In genomic region chr17:40099627-40100418, GRCh38 we compare ENCODE assay signal across 8 cellular contexts. TPM values are rescaled to one million over a fixed set of nuclear protein-coding genes. Genes with fewer than 3 reads are reported as not detected.
DNase-seq lines count a peak whose midpoint lies in the region; ATAC-seq and TF ChIP-seq lines count a peak whose summit lies in the region.

No MANE protein-coding gene starts in this region.

- no peaks in the 10 kb centered on the region for H3K79me2 ChIP-seq in hepatocyte

- H3K27ac Mint-ChIP-seq in activated T-helper 2 cell treated with anti-CD3 and anti-CD28 coated beads, Interferon-gamma antibody, Interleukin-2, Interleukin-4, amounts not matched to agents 10 μg/mL and 5 μg/mL and 100 μg/mL, durations not matched to agents 14 hours and 24 hours and 36 hours, result peak overlapping the region; percentile 71
- H3K27ac Mint-ChIP-seq in stimulated activated memory B cell treated with anti-CD40 and anti-IgM and Interleukin-4, amounts not matched to agents 10 μg/mL and 1 μg/mL and 100 μg/mL, for 72 hours, result peak overlapping the region; percentile 91

- H3K4me3 Mint-ChIP-seq in activated T-helper 2 cell treated with anti-CD3 and anti-CD28 coated beads, Interferon-gamma antibody, Interleukin-2, Interleukin-4, amounts not matched to agents 10 μg/mL and 5 μg/mL and 100 μg/mL, durations not matched to agents 14 hours and 24 hours and 36 hours (ENCODE audit: low read depth), result peak overlapping the region; percentile 87
- H3K4me3 Mint-ChIP-seq in stimulated activated memory B cell treated with anti-CD40 and anti-IgM and Interleukin-4, amounts not matched to agents 10 μg/mL and 1 μg/mL and 100 μg/mL, for 72 hours, result peak overlapping the region; percentile 96

- no peaks in the 10 kb centered on the region for H3K9me2 ChIP-seq in hepatocyte (replicated peaks; ENCODE audit: insufficient read depth)

- intact Hi-C loops in activated T-helper 2 cell treated with anti-CD3 and anti-CD28 coated beads, Interferon-gamma antibody, Interleukin-2, Interleukin-4, amounts not matched to agents 10 μg/mL and 5 μg/mL and 100 μg/mL, durations not matched to agents 14 hours and 24 hours and 36 hours (cut with micrococcal nuclease), result loop anchor here (5.0 to 10.0 kb wide), 3 partner anchors 38 to 185 kb away; partner anchors contain the start of genes CDC6 and THRA

- H3K4me1 Mint-ChIP-seq in activated T-helper 2 cell treated with anti-CD3 and anti-CD28 coated beads, Interferon-gamma antibody, Interleukin-2, Interleukin-4, amounts not matched to agents 10 μg/mL and 5 μg/mL and 100 μg/mL, durations not matched to agents 14 hours and 24 hours and 36 hours (ENCODE audit: low read depth), result peaks cover 74% of the 10 kb centered on the region
- H3K4me1 Mint-ChIP-seq in stimulated activated memory B cell treated with anti-CD40 and anti-IgM and Interleukin-4, amounts not matched to agents 10 μg/mL and 1 μg/mL and 100 μg/mL, for 72 hours, result peaks cover 67% of the 10 kb centered on the region

- peak overlapping the region; percentile 33 for H3K4me3 ChIP-seq in hepatocyte

- peaks cover 40% of the 10 kb centered on the region for H3K36me3 Mint-ChIP-seq in activated T-helper 2 cell treated with anti-CD3 and anti-CD28 coated beads, Interferon-gamma antibody, Interleukin-2, Interleukin-4, amounts not matched to agents 10 μg/mL and 5 μg/mL and 100 μg/mL, durations not matched to agents 14 hours and 24 hours and 36 hours (ENCODE audit: low read depth)
- peaks cover 20% of the 10 kb centered on the region for H3K36me3 Mint-ChIP-seq in stimulated activated memory B cell treated with anti-CD40 and anti-IgM and Interleukin-4, amounts not matched to agents 10 μg/mL and 1 μg/mL and 100 μg/mL, for 72 hours

- H3K9me3 Mint-ChIP-seq in activated T-helper 2 cell treated with anti-CD3 and anti-CD28 coated beads, Interferon-gamma antibody, Interleukin-2, Interleukin-4, amounts not matched to agents 10 μg/mL and 5 μg/mL and 100 μg/mL, durations not matched to agents 14 hours and 24 hours and 36 hours, result no peaks in the 10 kb centered on the region
- peaks cover 3% of the 10 kb centered on the region for H3K9me3 Mint-ChIP-seq in stimulated activated memory B cell treated with anti-CD40 and anti-IgM and Interleukin-4, amounts not matched to agents 10 μg/mL and 1 μg/mL and 100 μg/mL, for 72 hours

- no peaks in the 10 kb centered on the region for H3K9me3 ChIP-seq in hepatocyte (ENCODE audit: low read depth)

- ATAC-seq in stimulated activated memory B cell treated with anti-CD40 and anti-IgM and Interleukin-4, amounts not matched to agents 10 μg/mL and 1 μg/mL and 100 μg/mL, for 72 hours, result no peak
- no peak for ATAC-seq in GM19397 (IDR thresholded peaks at IDR 0.05; ENCODE audit: unreplicated experiment)
- ATAC-seq in GM18498 (IDR thresholded peaks at IDR 0.05; ENCODE audit: unreplicated experiment), result no peak
- ATAC-seq in HG03442 (IDR thresholded peaks at IDR 0.05; ENCODE audit: unreplicated experiment), result no peak

- no peak for TF ChIP-seq CTCF in hepatocyte (IDR thresholded peaks at IDR 0.05; ENCODE audit: poor library complexity)

- no peaks in the 10 kb centered on the region for H4K20me1 ChIP-seq in hepatocyte (ENCODE audit: insufficient read depth, poor library complexity, severe bottlenecking)

- peak overlapping the region; percentile 97 for H3K4me2 ChIP-seq in hepatocyte

- H2AFZ ChIP-seq in hepatocyte, result peak overlapping the region; percentile 41

- H3K4me1 ChIP-seq in hepatocyte (ENCODE audit: insufficient read depth), result peaks cover 35% of the 10 kb centered on the region

- WGBS in hepatocyte (ENCODE audit: low lambda C conversion rate, missing lambda C conversion rate), result 22% methylated on average over 31 of the region's 31 CpGs

- H3K36me3 ChIP-seq in hepatocyte (replicated peaks; ENCODE audit: insufficient read depth, low read depth), result no peaks in the 10 kb centered on the region

- peak; percentile 69 for DNase-seq in activated effector memory CD4-positive, alpha-beta T cell treated with anti-CD3 and anti-CD28 coated beads, Interleukin-2, amount 50 U/mL, for 16 hours
- DNase-seq in activated effector memory CD4-positive, alpha-beta T cell treated with Interleukin-2 at 50 U/mL for 16 hours, result no peak
- no peak for DNase-seq in activated T-helper 2 cell treated with anti-CD3 and anti-CD28 coated beads, Interferon-gamma antibody, Interleukin-2, Interleukin-4, amounts not matched to agents 10 μg/mL and 5 μg/mL and 100 μg/mL, durations not matched to agents 14 hours and 24 hours and 36 hours (ENCODE audit: low spot score)
- DNase-seq in hepatocyte (ENCODE audit: low spot score), result no peak

- H3K27ac ChIP-seq in hepatocyte, result peak overlapping the region; percentile 69

- no peaks in the 10 kb centered on the region for H3K27me3 ChIP-seq in hepatocyte

- no peaks in the 10 kb centered on the region for H3K27me3 Mint-ChIP-seq in activated T-helper 2 cell treated with anti-CD3 and anti-CD28 coated beads, Interferon-gamma antibody, Interleukin-2, Interleukin-4, amounts not matched to agents 10 μg/mL and 5 μg/mL and 100 μg/mL, durations not matched to agents 14 hours and 24 hours and 36 hours (ENCODE audit: low read depth)
- no peaks in the 10 kb centered on the region for H3K27me3 Mint-ChIP-seq in stimulated activated memory B cell treated with anti-CD40 and anti-IgM and Interleukin-4, amounts not matched to agents 10 μg/mL and 1 μg/mL and 100 μg/mL, for 72 hours

RNA-seq across cellular contexts. Expression of gene NR1D1, which starts 0.6 kb away (rescaled TPM):
- 6.6 and 6.8 TPM in 2 replicates for total RNA-seq in activated T-helper 2 cell treated with anti-CD3 and anti-CD28 coated beads, Interferon-gamma antibody, Interleukin-2, Interleukin-4, amounts not matched to agents 10 μg/mL and 5 μg/mL and 100 μg/mL, durations not matched to agents 14 hours and 24 hours and 36 hours
- total RNA-seq in hepatocyte, result 2.3 and 3.0 TPM in 2 replicates
- 6.9 and 7.1 TPM in 2 replicates for polyA plus RNA-seq in hepatocyte

RNA-seq across cellular contexts. Expression of gene MSL1, which starts 21.9 kb away (rescaled TPM):
- 87.6 and 95.8 TPM in 2 replicates for total RNA-seq in activated T-helper 2 cell treated with anti-CD3 and anti-CD28 coated beads, Interferon-gamma antibody, Interleukin-2, Interleukin-4, amounts not matched to agents 10 μg/mL and 5 μg/mL and 100 μg/mL, durations not matched to agents 14 hours and 24 hours and 36 hours
- total RNA-seq in hepatocyte, result 71.9 and 81.6 TPM in 2 replicates
- 26.7 and 31.4 TPM in 2 replicates for polyA plus RNA-seq in hepatocyte

RNA-seq across cellular contexts. Expression of gene THRA, which starts 37.1 kb away (rescaled TPM):
- total RNA-seq in activated T-helper 2 cell treated with anti-CD3 and anti-CD28 coated beads, Interferon-gamma antibody, Interleukin-2, Interleukin-4, amounts not matched to agents 10 μg/mL and 5 μg/mL and 100 μg/mL, durations not matched to agents 14 hours and 24 hours and 36 hours, result 4.9 and 5.6 TPM in 2 replicates
- 35.3 and 40.2 TPM in 2 replicates for total RNA-seq in hepatocyte
- 20.7 and 22.5 TPM in 2 replicates for polyA plus RNA-seq in hepatocyte

RNA-seq across cellular contexts. Expression of gene CASC3, which starts 40.5 kb away (rescaled TPM):
- total RNA-seq in activated T-helper 2 cell treated with anti-CD3 and anti-CD28 coated beads, Interferon-gamma antibody, Interleukin-2, Interleukin-4, amounts not matched to agents 10 μg/mL and 5 μg/mL and 100 μg/mL, durations not matched to agents 14 hours and 24 hours and 36 hours, result 118 and 120 TPM in 2 replicates
- total RNA-seq in hepatocyte, result 26.7 and 30.2 TPM in 2 replicates
- polyA plus RNA-seq in hepatocyte, result 33.0 and 37.5 TPM in 2 replicates

RNA-seq across cellular contexts. Expression of gene MED24, which starts 45.6 kb away (rescaled TPM):
- 110 and 116 TPM in 2 replicates for total RNA-seq in activated T-helper 2 cell treated with anti-CD3 and anti-CD28 coated beads, Interferon-gamma antibody, Interleukin-2, Interleukin-4, amounts not matched to agents 10 μg/mL and 5 μg/mL and 100 μg/mL, durations not matched to agents 14 hours and 24 hours and 36 hours
- 55.7 and 66.8 TPM in 2 replicates for total RNA-seq in hepatocyte
- polyA plus RNA-seq in hepatocyte, result 69.8 and 69.9 TPM in 2 replicates
